1 cellular context compared by ENCODE assay signal in the genomic region with DNA sequence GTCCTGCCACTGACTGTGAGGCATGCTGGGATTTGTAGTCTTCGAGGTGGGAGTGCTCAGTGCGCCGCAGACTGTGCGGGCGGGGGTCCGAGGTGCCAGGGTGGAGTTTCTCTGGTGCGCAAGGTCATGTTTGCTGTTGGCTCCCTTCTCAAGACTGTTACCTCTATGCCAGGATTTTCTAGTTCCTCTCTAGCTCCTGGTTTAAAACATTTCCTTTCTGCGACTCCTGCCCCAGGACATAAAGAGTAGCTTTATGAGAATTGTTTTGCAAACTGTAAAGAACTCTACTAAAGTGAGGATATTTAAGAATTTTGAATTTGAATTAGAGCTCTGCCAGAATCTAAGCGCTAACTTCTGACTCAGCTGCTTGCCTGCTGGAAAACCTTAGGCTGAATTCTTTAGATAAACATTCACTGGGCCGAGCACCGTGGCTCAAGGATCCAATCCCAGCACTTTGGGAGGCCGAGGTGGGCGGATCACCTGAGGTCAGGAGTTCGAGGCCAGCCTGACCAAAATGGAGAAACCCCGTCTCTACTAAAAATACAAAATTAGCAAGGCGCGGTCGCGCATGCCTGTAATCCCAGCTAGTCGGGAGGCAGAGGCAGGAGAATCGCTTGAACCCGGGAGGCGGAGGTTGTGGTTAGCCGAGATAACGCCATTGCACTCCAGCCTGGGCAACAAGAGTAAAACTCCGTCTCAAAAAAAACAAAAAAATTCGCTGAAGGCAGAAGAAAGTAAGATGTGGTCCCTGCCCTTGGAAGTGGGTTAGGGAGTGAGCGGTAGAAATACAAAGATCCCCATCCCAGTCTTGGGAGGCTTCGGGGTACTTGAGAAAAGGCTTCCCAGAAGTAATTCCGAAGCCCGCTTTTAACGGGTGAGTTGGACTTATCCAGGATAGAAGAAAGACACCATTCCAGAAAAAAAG.
A peak's percentile ranks its signal among the peaks of the same experiment; 100 is the strongest.
TF ChIP-seq lines count a peak whose summit lies in the region.

No MANE protein-coding gene starts in this region.

TF ChIP-seq in K562, 482 proteins besides CTCF, POLR2A, EP300 and RAD21 (continued from another document and continues in another):
- TF ChIP-seq, protein P1, sequence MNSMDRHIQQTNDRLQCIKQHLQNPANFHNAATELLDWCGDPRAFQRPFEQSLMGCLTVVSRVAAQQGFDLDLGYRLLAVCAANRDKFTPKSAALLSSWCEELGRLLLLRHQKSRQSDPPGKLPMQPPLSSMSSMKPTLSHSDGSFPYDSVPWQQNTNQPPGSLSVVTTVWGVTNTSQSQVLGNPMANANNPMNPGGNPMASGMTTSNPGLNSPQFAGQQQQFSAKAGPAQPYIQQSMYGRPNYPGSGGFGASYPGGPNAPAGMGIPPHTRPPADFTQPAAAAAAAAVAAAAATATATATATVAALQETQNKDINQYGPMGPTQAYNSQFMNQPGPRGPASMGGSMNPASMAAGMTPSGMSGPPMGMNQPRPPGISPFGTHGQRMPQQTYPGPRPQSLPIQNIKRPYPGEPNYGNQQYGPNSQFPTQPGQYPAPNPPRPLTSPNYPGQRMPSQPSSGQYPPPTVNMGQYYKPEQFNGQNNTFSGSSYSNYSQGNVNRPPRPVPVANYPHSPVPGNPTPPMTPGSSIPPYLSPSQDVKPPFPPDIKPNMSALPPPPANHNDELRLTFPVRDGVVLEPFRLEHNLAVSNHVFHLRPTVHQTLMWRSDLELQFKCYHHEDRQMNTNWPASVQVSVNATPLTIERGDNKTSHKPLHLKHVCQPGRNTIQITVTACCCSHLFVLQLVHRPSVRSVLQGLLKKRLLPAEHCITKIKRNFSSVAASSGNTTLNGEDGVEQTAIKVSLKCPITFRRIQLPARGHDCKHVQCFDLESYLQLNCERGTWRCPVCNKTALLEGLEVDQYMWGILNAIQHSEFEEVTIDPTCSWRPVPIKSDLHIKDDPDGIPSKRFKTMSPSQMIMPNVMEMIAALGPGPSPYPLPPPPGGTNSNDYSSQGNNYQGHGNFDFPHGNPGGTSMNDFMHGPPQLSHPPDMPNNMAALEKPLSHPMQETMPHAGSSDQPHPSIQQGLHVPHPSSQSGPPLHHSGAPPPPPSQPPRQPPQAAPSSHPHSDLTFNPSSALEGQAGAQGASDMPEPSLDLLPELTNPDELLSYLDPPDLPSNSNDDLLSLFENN (IDR thresholded peaks at IDR 0.05; ENCODE audit: low read depth in 2 of 2, low read length in 2 of 2), result 0 out of 4 replicates have a peak, but pooled peaks of 1 of the 2 experiments have one; percentile 20
- TF ChIP-seq MEIS2 (IDR thresholded peaks at IDR 0.05; ENCODE audit: partially characterized antibody) (peak; percentile 51), SP2 (IDR thresholded peaks at IDR 0.05; ENCODE audit: extremely low read depth, low read depth, low read length, poor library complexity, severe bottlenecking) (no peak), CBX3 (IDR thresholded peaks at IDR 0.05; ENCODE audit: borderline replicate concordance in 1 of 2, low read length in 2 of 2) (no peak), SIN3B (IDR thresholded peaks at IDR 0.05; ENCODE audit: low read depth) (no peak), MTF1 (CRISPR knock-in tag; IDR thresholded peaks at IDR 0.05; ENCODE audit: borderline replicate concordance) (no peak), GTF2A2 (tag; IDR thresholded peaks at IDR 0.05) (no peak), ZBTB17 (CRISPR knock-in tag; IDR thresholded peaks at IDR 0.05) (no peak), GABPA (tag; conservative IDR thresholded peaks at IDR 0.05; ENCODE audit: low read depth) (peak; percentile 79), ZFX (CRISPR knock-in tag; IDR thresholded peaks at IDR 0.05) (no peak; the same call in 1 of the 2 replicates), ZKSCAN3 (CRISPR knock-in tag; IDR thresholded peaks at IDR 0.05) (no peak), ADNP (tag; IDR thresholded peaks at IDR 0.05) (peak; percentile 100), ZNF785 (CRISPR knock-in tag; IDR thresholded peaks at IDR 0.05) (no peak), BRD4 (IDR thresholded peaks at IDR 0.05) (peak; percentile 73; the same call in 1 of the 2 replicates), ASH1L (IDR thresholded peaks at IDR 0.05; ENCODE audit: borderline replicate concordance, low read depth, partially characterized antibody) (no peak), SRSF1 (IDR thresholded peaks at IDR 0.05; ENCODE audit: low read depth, low read length) (no peak), CBFA2T2 (conservative IDR thresholded peaks at IDR 0.05) (no peak), TAL1 (IDR thresholded peaks at IDR 0.05) (0 out of 2 replicates have a peak, but pooled peaks have one; percentile 37), ZNF644 (tag; IDR thresholded peaks at IDR 0.05; ENCODE audit: low read depth) (peak; percentile 96), SAFB (IDR thresholded peaks at IDR 0.05; ENCODE audit: borderline replicate concordance, low read depth, low read length) (no peak), HDAC6 (IDR thresholded peaks at IDR 0.05; ENCODE audit: low read depth, low read length) (no peak), SRSF7 (optimal IDR thresholded peaks at IDR 0.05; ENCODE audit: low read depth, low read length) (no peak), KLF16 (IDR thresholded peaks at IDR 0.05) (no peak), MAZ (CRISPR knock-in tag; conservative IDR thresholded peaks at IDR 0.05 in 1 of 2, IDR thresholded peaks at IDR 0.05 in 1 of 2) (peak; percentile 63 to 86; a peak in 3 of 4 replicates), SUPT5H (IDR thresholded peaks at IDR 0.05) (no peak), BACH1 (tag; IDR thresholded peaks at IDR 0.05) (peak; percentile 89), MXI1 (IDR thresholded peaks at IDR 0.05; ENCODE audit: low read depth, low read length) (no peak; the same call in 1 of the 2 replicates), FOXP1 (CRISPR knock-in tag; IDR thresholded peaks at IDR 0.05) (no peak), RHOXF2B (CRISPR knock-in tag; conservative IDR thresholded peaks at IDR 0.05) (no peak), BCOR (IDR thresholded peaks at IDR 0.05) (peak; percentile 82), LCOR (CRISPR knock-in tag; IDR thresholded peaks at IDR 0.05) (no peak; the same call in 1 of the 2 replicates), ZNF766 (CRISPR knock-in tag; conservative IDR thresholded peaks at IDR 0.05) (peak; percentile 58; the same call in 1 of the 2 replicates), TCFL5 (CRISPR knock-in tag; conservative IDR thresholded peaks at IDR 0.05) (no peak), ZC3H11A (IDR thresholded peaks at IDR 0.05; ENCODE audit: low read depth, low read length) (peak; percentile 49; the same call in 1 of the 2 replicates), ZNF12 (CRISPR knock-in tag; IDR thresholded peaks at IDR 0.05) (0 out of 2 replicates have a peak, but pooled peaks have one; percentile 5), PTRF (tag; IDR thresholded peaks at IDR 0.05) (no peak), CHD4 (IDR thresholded peaks at IDR 0.05; ENCODE audit: insufficient read depth, insufficient replicate concordance, low read depth, low read length, poor library complexity, severe bottlenecking) (peak; percentile 86), FOXK1 (CRISPR knock-in tag; IDR thresholded peaks at IDR 0.05; ENCODE audit: borderline replicate concordance) (peak; percentile 38; the same call in 1 of the 2 replicates), IFI16 (CRISPR knock-in tag; IDR thresholded peaks at IDR 0.05) (no peak), ZNF197 (CRISPR knock-in tag; IDR thresholded peaks at IDR 0.05; ENCODE audit: low read depth) (no peak; the same call in none of the 2 replicates), ARHGAP35 (IDR thresholded peaks at IDR 0.05; ENCODE audit: partially characterized antibody) (no peak)
- TF ChIP-seq, protein P2, sequence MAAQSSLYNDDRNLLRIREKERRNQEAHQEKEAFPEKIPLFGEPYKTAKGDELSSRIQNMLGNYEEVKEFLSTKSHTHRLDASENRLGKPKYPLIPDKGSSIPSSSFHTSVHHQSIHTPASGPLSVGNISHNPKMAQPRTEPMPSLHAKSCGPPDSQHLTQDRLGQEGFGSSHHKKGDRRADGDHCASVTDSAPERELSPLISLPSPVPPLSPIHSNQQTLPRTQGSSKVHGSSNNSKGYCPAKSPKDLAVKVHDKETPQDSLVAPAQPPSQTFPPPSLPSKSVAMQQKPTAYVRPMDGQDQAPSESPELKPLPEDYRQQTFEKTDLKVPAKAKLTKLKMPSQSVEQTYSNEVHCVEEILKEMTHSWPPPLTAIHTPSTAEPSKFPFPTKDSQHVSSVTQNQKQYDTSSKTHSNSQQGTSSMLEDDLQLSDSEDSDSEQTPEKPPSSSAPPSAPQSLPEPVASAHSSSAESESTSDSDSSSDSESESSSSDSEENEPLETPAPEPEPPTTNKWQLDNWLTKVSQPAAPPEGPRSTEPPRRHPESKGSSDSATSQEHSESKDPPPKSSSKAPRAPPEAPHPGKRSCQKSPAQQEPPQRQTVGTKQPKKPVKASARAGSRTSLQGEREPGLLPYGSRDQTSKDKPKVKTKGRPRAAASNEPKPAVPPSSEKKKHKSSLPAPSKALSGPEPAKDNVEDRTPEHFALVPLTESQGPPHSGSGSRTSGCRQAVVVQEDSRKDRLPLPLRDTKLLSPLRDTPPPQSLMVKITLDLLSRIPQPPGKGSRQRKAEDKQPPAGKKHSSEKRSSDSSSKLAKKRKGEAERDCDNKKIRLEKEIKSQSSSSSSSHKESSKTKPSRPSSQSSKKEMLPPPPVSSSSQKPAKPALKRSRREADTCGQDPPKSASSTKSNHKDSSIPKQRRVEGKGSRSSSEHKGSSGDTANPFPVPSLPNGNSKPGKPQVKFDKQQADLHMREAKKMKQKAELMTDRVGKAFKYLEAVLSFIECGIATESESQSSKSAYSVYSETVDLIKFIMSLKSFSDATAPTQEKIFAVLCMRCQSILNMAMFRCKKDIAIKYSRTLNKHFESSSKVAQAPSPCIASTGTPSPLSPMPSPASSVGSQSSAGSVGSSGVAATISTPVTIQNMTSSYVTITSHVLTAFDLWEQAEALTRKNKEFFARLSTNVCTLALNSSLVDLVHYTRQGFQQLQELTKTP (IDR thresholded peaks at IDR 0.05; ENCODE audit: low read depth in 1 of 2, partially characterized antibody in 2 of 2), result peak in 1 of 2 experiments; percentile 99
- TF ChIP-seq, protein P3, sequence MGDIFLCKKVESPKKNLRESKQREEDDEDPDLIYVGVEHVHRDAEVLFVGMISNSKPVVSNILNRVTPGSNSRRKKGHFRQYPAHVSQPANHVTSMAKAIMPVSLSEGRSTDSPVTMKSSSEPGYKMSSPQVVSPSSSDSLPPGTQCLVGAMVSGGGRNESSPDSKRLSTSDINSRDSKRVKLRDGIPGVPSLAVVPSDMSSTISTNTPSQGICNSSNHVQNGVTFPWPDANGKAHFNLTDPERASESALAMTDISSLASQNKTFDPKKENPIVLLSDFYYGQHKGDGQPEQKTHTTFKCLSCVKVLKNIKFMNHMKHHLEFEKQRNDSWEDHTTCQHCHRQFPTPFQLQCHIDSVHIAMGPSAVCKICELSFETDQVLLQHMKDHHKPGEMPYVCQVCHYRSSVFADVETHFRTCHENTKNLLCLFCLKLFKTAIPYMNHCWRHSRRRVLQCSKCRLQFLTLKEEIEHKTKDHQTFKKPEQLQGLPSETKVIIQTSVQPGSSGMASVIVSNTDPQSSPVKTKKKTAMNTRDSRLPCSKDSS (IDR thresholded peaks at IDR 0.05; ENCODE audit: low read depth, partially characterized antibody), result no peak
- TF ChIP-seq, protein P4, sequence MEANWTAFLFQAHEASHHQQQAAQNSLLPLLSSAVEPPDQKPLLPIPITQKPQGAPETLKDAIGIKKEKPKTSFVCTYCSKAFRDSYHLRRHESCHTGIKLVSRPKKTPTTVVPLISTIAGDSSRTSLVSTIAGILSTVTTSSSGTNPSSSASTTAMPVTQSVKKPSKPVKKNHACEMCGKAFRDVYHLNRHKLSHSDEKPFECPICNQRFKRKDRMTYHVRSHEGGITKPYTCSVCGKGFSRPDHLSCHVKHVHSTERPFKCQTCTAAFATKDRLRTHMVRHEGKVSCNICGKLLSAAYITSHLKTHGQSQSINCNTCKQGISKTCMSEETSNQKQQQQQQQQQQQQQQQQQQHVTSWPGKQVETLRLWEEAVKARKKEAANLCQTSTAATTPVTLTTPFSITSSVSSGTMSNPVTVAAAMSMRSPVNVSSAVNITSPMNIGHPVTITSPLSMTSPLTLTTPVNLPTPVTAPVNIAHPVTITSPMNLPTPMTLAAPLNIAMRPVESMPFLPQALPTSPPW (CRISPR knock-in tag; IDR thresholded peaks at IDR 0.05), result peak; percentile 77
- TF ChIP-seq, protein P5, sequence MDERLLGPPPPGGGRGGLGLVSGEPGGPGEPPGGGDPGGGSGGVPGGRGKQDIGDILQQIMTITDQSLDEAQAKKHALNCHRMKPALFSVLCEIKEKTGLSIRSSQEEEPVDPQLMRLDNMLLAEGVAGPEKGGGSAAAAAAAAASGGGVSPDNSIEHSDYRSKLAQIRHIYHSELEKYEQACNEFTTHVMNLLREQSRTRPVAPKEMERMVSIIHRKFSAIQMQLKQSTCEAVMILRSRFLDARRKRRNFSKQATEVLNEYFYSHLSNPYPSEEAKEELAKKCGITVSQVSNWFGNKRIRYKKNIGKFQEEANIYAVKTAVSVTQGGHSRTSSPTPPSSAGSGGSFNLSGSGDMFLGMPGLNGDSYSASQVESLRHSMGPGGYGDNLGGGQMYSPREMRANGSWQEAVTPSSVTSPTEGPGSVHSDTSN (CRISPR knock-in tag; IDR thresholded peaks at IDR 0.05; ENCODE audit: low read depth), result no peak
- TF ChIP-seq, protein P5 (tag; conservative IDR thresholded peaks at IDR 0.05; ENCODE audit: low read depth), result no peak
- TF ChIP-seq, protein P6, sequence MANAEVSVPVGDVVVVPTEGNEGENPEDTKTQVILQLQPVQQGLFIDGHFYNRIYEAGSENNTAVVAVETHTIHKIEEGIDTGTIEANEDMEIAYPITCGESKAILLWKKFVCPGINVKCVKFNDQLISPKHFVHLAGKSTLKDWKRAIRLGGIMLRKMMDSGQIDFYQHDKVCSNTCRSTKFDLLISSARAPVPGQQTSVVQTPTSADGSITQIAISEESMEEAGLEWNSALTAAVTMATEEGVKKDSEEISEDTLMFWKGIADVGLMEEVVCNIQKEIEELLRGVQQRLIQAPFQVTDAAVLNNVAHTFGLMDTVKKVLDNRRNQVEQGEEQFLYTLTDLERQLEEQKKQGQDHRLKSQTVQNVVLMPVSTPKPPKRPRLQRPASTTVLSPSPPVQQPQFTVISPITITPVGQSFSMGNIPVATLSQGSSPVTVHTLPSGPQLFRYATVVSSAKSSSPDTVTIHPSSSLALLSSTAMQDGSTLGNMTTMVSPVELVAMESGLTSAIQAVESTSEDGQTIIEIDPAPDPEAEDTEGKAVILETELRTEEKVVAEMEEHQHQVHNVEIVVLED (CRISPR knock-in tag; IDR thresholded peaks at IDR 0.05), result peak; percentile 62; the same call in 1 of the 2 replicates
